1 cellular context compared by ENCODE assay signal in genomic region chr17:76712321-76712720, GRCh38.
TF ChIP-seq lines count a peak whose summit lies in the region.

No MANE protein-coding gene starts in this region.

TF ChIP-seq in HepG2, 621 proteins besides CTCF, POLR2A, EP300 and RAD21:
- TF ChIP-seq ZNF121 (CRISPR knock-in tag; IDR thresholded peaks at IDR 0.05), result peak; percentile 42; the same call in 1 of the 2 replicates
TF ChIP-seq in HepG2: peak in this region for 1; not testable (repeated sequence) for 620.
